In genomic region chr19:1478934-1479707, GRCh38 we compare ENCODE assay signal across 8 cellular contexts. TPM values are rescaled to one million over a fixed set of nuclear protein-coding genes. Genes with fewer than 3 reads are reported as not detected.
DNase-seq lines count a peak whose midpoint lies in the region; ATAC-seq and TF ChIP-seq lines count a peak whose summit lies in the region.

TSS of gene C19orf25 (minus strand) at chr19:1479215. CDS start at chr19:1478903, 312 bp downstream.

- H3K9me3 Mint-ChIP-seq in activated T-cell treated with anti-CD3 and anti-CD28 coated beads, Interleukin-2, amount 50 U/mL, for 24 hours, result no peaks in the 10 kb centered on the region

- H3K27me3 Mint-ChIP-seq in activated T-cell treated with anti-CD3 and anti-CD28 coated beads, Interleukin-2, amount 50 U/mL, for 24 hours, result no peaks in the 10 kb centered on the region

- H3K4me1 Mint-ChIP-seq in activated T-cell treated with anti-CD3 and anti-CD28 coated beads, Interleukin-2, amount 50 U/mL, for 24 hours (ENCODE audit: low read depth), result peaks cover 29% of the 10 kb centered on the region

- intact Hi-C loops in Panc1 (cut with micrococcal nuclease; ENCODE audit: unreplicated experiment), result no loop called here

- peak within 1 kb of the TSS; percentile 96 for H3K4me2 ChIP-seq in KMS-11

- TF ChIP-seq CTCF in KMS-11 (conservative IDR thresholded peaks at IDR 0.05; ENCODE audit: low read depth, low read length), result no peak
- TF ChIP-seq CTCF in Panc1 (IDR thresholded peaks at IDR 0.05), result no peak

- peak; percentile 77 for ATAC-seq in GM21619 (IDR thresholded peaks at IDR 0.05; ENCODE audit: unreplicated experiment)
- peak; percentile 97 for ATAC-seq in Panc1

- H3K4me1 ChIP-seq in KMS-11 (ENCODE audit: low read depth, poor library complexity, severe bottlenecking) (peaks cover 13% of the 10 kb centered on the region), Panc1 (ENCODE audit: control insufficient read depth, insufficient read depth, low read length) (peaks cover 4% of the 10 kb centered on the region), esophagus (ENCODE audit: control insufficient read depth in 2 of 2, insufficient read depth in 2 of 2, low read length in 1 of 2) (peaks cover 0 to 6% of the 10 kb centered on the region in 2 donors), muscle layer of colon (ENCODE audit: insufficient read depth, low read length) (peaks cover 5% of the 10 kb centered on the region)

- no TSS peak for BruUV-seq in Panc1 (replicated peaks; lab: Mats Ljungman, UMichigan)

- H3K4me3 ChIP-seq in KMS-11 (IDR thresholded peaks at IDR 0.05; ENCODE audit: insufficient read depth, low read depth, low read length) (no peak within 1 kb of the TSS), Panc1 (ENCODE audit: low read depth in 2 of 2, low read length in 2 of 2) (peak within 1 kb of the TSS; percentile 67 to 84), esophagus (ENCODE audit: low read depth in 1 of 2, low read length in 2 of 2) (peak within 1 kb of the TSS; percentile 78 to 94), muscle layer of colon (ENCODE audit: low read depth in 1 of 2, low read length in 2 of 2) (peak within 1 kb of the TSS; percentile 60 to 66)

- in situ Hi-C loops in Panc1 (cut with HindIII; ENCODE audit: low pct_unique_long_range_greater_than_20kb, low sequenced_read_pairs), result no loop called here

- peaks cover 36% of the 10 kb centered on the region for H3K36me3 Mint-ChIP-seq in activated T-cell treated with anti-CD3 and anti-CD28 coated beads, Interleukin-2, amount 50 U/mL, for 24 hours (ENCODE audit: low read depth)

- H3K27ac ChIP-seq in KMS-11 (no peak within 1 kb of the TSS), Panc1 (ENCODE audit: low read length) (peak within 1 kb of the TSS; percentile 89), esophagus (ENCODE audit: low read depth in 2 of 2, low read length in 1 of 2) (peak within 1 kb of the TSS; percentile 57 to 85), muscle layer of colon (ENCODE audit: low read depth, low read length) (peak within 1 kb of the TSS; percentile 73)

- peak within 1 kb of the TSS; percentile 96 for H3K27ac Mint-ChIP-seq in activated T-cell treated with anti-CD3 and anti-CD28 coated beads, Interleukin-2, amount 50 U/mL, for 24 hours

- DNase-seq in DMS114 treated with DMSO at 0.1 percent for 48 hours (lab: John Stamatoyannopoulos, UW; ENCODE audit: unreplicated experiment), result peak; percentile 74
- peak; percentile 71 for DNase-seq in Panc1 (ENCODE audit: low read depth, low spot score)
- peak; percentile 95 for DNase-seq in activated T-cell treated with anti-CD3 and anti-CD28 coated beads, Interleukin-2, amount 50 U/mL, for 24 hours
- DNase-seq in stimulated activated CD8-positive, alpha-beta memory T cell treated with anti-CD3 and anti-CD28 coated beads, Interleukin-7, amount 100 ng/mL, for 1 hour (ENCODE audit: low read depth in 2 of 2), result peak; percentile 82

- H3K9me3 ChIP-seq in Panc1 (ENCODE audit: control insufficient read depth, insufficient read depth, low read depth, low read length) (no peaks in the 10 kb centered on the region), esophagus (ENCODE audit: control insufficient read depth in 2 of 2, insufficient read depth in 1 of 2, low read depth in 1 of 2, low read length in 1 of 2) (no peaks in the 10 kb centered on the region), muscle layer of colon (ENCODE audit: low read length) (no peaks in the 10 kb centered on the region)

- WGBS in esophagus, 2 donors, result 1% methylated on average over 71 of the region's 71 CpGs

- peak within 1 kb of the TSS; percentile 99 for H3K4me3 Mint-ChIP-seq in activated T-cell treated with anti-CD3 and anti-CD28 coated beads, Interleukin-2, amount 50 U/mL, for 24 hours

- H3K36me3 ChIP-seq in KMS-11 (ENCODE audit: insufficient read depth) (no peaks in the 10 kb centered on the region; the same call in 1 of the 2 replicates), Panc1 (ENCODE audit: control insufficient read depth, insufficient read depth, low read length) (no peaks in the 10 kb centered on the region; the same call in 1 of the 2 replicates), esophagus (ENCODE audit: control insufficient read depth in 2 of 2, insufficient read depth in 2 of 2, low read length in 1 of 2) (peaks cover 0 to 21% of the 10 kb centered on the region in 2 donors), muscle layer of colon (ENCODE audit: insufficient read depth, low read length) (peaks cover 5% of the 10 kb centered on the region)

- CTCF ChIA-PET in Panc1 (lab: Charles Lee), result no interaction called here

- H3K79me2 ChIP-seq in KMS-11 (ENCODE audit: insufficient read depth, low read depth), result peaks cover 9% of the 10 kb centered on the region

- POLR2A ChIA-PET in Panc1 (lab: Charles Lee), result interaction anchor here (0.6 kb wide), 1 partner anchor 950 kb away, joined by 6 read pairs; no protein-coding TSS in a partner anchor

- peak within 1 kb of the TSS; percentile 92 for H2AFZ ChIP-seq in KMS-11 (ENCODE audit: low read depth)

- no peaks in the 10 kb centered on the region for H4K20me1 ChIP-seq in KMS-11 (ENCODE audit: insufficient read depth)

- H3K9ac ChIP-seq in KMS-11 (peak within 1 kb of the TSS; percentile 42; the same call in 1 of the 2 replicates), muscle layer of colon (ENCODE audit: low read length) (peak within 1 kb of the TSS; percentile 21)

- H3K27me3 ChIP-seq in KMS-11 (ENCODE audit: insufficient read depth, low read depth) (peaks cover 20% of the 10 kb centered on the region), Panc1 (ENCODE audit: control insufficient read depth, insufficient read depth, low read length) (no peaks in the 10 kb centered on the region), esophagus (ENCODE audit: control insufficient read depth in 1 of 2, insufficient read depth in 2 of 2, low read length in 2 of 2) (no peaks in the 10 kb centered on the region), muscle layer of colon (ENCODE audit: control insufficient read depth in 1 of 2, insufficient read depth in 2 of 2, low read length in 2 of 2) (peaks cover 0 to 3% of the 10 kb centered on the region in 2 donors)

RNA-seq across cellular contexts. Expression of gene C19orf25, which starts in this region (rescaled TPM):
- 34.7 TPM for total RNA-seq in Panc1 (2021; ENCODE audit: unreplicated experiment)
- 31.1 TPM for polyA plus RNA-seq in Panc1 (2012; ENCODE audit: insufficient read length)
- 10 to 100 TPM; 17.8 to 28.1 TPM for polyA plus RNA-seq in esophagus
